Comparison of ENCODE assay signal across 28 cellular contexts in the genomic region with DNA sequence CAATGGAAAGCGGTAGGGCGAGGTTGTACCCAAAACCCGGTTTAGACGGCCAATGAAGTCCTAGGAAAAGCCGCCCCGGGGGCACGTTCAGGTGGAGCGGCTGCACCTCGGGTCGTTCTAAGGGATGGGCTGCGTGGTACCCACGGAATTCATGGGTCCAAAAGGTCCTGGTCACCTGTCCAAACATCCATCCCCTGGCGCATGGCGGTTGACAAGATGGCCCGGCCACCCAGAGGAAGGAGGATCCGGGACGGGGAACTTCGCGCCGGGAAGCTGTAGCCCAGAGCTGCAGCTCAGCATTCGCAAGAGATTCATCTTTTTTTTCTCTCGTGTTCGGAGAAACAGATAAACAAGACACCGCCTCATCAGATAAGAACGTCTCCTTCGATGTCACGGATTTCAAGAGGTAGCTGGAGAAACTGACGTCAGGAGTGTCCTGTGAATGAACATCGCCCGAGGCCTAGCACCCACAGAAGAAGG. TPM values are rescaled to one million over a fixed set of nuclear protein-coding genes. Genes with fewer than 3 reads are reported as not detected.
DNase-seq lines count a peak whose midpoint lies in the region; ATAC-seq and TF ChIP-seq lines count a peak whose summit lies in the region.
"Had no signal": no experiment of that assay in that cellular context is flagged by ENCODE, and none has a peak within 500 bp of the region (broad histone marks: within the 10 kb centered on the region; RNA-seq: fewer than 3 reads in every experiment).

No MANE protein-coding gene starts in this region.

- H3K27me3 ChIP-seq in H7 (ENCODE audit: control insufficient read depth, insufficient read depth, low read length) (peaks cover 53% of the 10 kb centered on the region; the same call in 1 of the 2 replicates), smooth muscle cell (ENCODE audit: low read depth) (no peaks in the 10 kb centered on the region)

- no peak for ATAC-seq in stimulated activated naive B cell treated with anti-CD40 and anti-IgM and Interleukin-4, amounts not matched to agents 10 μg/mL and 1 μg/mL and 100 μg/mL, for 72 hours (replicated peaks)
- ATAC-seq in GM19463 (IDR thresholded peaks at IDR 0.05; ENCODE audit: unreplicated experiment), result no peak
- ATAC-seq: activated CD8-positive, alpha-beta memory T cell treated with anti-CD3 and anti-CD28 coated beads, Interleukin-2, amount 10 ng/mL, durations not matched to agents 7 days and 5 days; HCT116; naive thymus-derived CD8-positive, alpha-beta T cell had no signal

- no peaks in the 10 kb centered on the region for H4K20me1 ChIP-seq in smooth muscle cell (ENCODE audit: low read depth)

- H3K4me3 Mint-ChIP-seq in stimulated activated naive B cell treated with anti-CD40 and anti-IgM and Interleukin-4, amounts not matched to agents 10 μg/mL and 1 μg/mL and 100 μg/mL, for 72 hours, result no peak overlapping the region
- no peak overlapping the region for H3K4me3 Mint-ChIP-seq in T-helper 2 cell treated with Interferon-gamma antibody and Interleukin-4, amounts not matched to agents 5 μg/mL and 100 μg/mL, for 36 hours
- H3K4me3 Mint-ChIP-seq: activated CD8-positive, alpha-beta memory T cell treated with anti-CD3 and anti-CD28 coated beads, Interleukin-2, amount 10 ng/mL, durations not matched to agents 7 days and 5 days; activated T-cell treated with anti-CD3 and anti-CD28 coated beads, Interleukin-2, amount 50 U/mL, for 72 hours; dendritic cell treated with granulocyte-macrophage colony-stimulating factor and Interleukin-4, amounts not matched to agents 40 ng/mL and 50 ng/mL, for 4 days; type B pancreatic cell had no signal

- no peak overlapping the region for H3K4me2 ChIP-seq in smooth muscle cell

- no peaks in the 10 kb centered on the region for H3K9me3 Mint-ChIP-seq in stimulated activated naive B cell treated with anti-CD40 and anti-IgM and Interleukin-4, amounts not matched to agents 10 μg/mL and 1 μg/mL and 100 μg/mL, for 72 hours
- H3K9me3 Mint-ChIP-seq in T-helper 2 cell treated with Interferon-gamma antibody and Interleukin-4, amounts not matched to agents 5 μg/mL and 100 μg/mL, for 36 hours, result no peaks in the 10 kb centered on the region
- H3K9me3 Mint-ChIP-seq: activated T-cell treated with anti-CD3 and anti-CD28 coated beads, Interleukin-2, amount 50 U/mL, for 72 hours; dendritic cell treated with granulocyte-macrophage colony-stimulating factor and Interleukin-4, amounts not matched to agents 40 ng/mL and 50 ng/mL, for 4 days; type B pancreatic cell had no signal

- peaks cover 17% of the 10 kb centered on the region for H3F3A ChIP-seq in smooth muscle cell (ENCODE audit: low read depth)

- no peak overlapping the region for H2AFZ ChIP-seq in smooth muscle cell (ENCODE audit: low read depth)

- H3K27ac ChIP-seq in coronary artery (no peak overlapping the region), smooth muscle cell (ENCODE audit: low read depth) (no peak overlapping the region)
- H3K27ac ChIP-seq: heart left ventricle, pancreas, SK-N-MC, VCaP had no signal

- peaks cover 86% of the 10 kb centered on the region for H3K79me2 ChIP-seq in smooth muscle cell (ENCODE audit: low read depth)

- TF ChIP-seq CTCF in coronary artery (IDR thresholded peaks at IDR 0.05), result no peak
- no peak for TF ChIP-seq CTCF in smooth muscle cell (IDR thresholded peaks at IDR 0.05; ENCODE audit: borderline replicate concordance, insufficient read depth, poor library complexity, severe bottlenecking)

- H3K9ac ChIP-seq in smooth muscle cell (ENCODE audit: low read depth), result no peak overlapping the region

- no peaks in the 10 kb centered on the region for H3K9me3 ChIP-seq in smooth muscle cell (replicated peaks; ENCODE audit: low read depth)
- H3K9me3 ChIP-seq: heart left ventricle, pancreas had no signal

- H3K4me1 Mint-ChIP-seq in stimulated activated naive B cell treated with anti-CD40 and anti-IgM and Interleukin-4, amounts not matched to agents 10 μg/mL and 1 μg/mL and 100 μg/mL, for 72 hours, result peaks cover 4 to 23% of the 10 kb centered on the region in 2 donors
- no peaks in the 10 kb centered on the region for H3K4me1 Mint-ChIP-seq in T-helper 2 cell treated with Interferon-gamma antibody and Interleukin-4, amounts not matched to agents 5 μg/mL and 100 μg/mL, for 36 hours (ENCODE audit: low read depth)

- H3K4me1 ChIP-seq in smooth muscle cell (ENCODE audit: low read depth), result peaks cover 35% of the 10 kb centered on the region

- peak; percentile 48 for DNase-seq in H7
- DNase-seq in coronary artery (ENCODE audit: low spot score), result no peak
- DNase-seq in iris pigment epithelial cell (ENCODE audit: low read depth), result peak; percentile 92
- DNase-seq in stimulated activated naive B cell treated with anti-CD40 and anti-IgM and Interleukin-4, amounts not matched to agents 10 μg/mL and 1 μg/mL and 100 μg/mL, for 72 hours, result no peak
- DNase-seq in NCI-H1436 (lab: John Stamatoyannopoulos, UW), result no peak
- DNase-seq in T-helper 2 cell treated with Interferon-gamma antibody and Interleukin-4, amounts not matched to agents 5 μg/mL and 100 μg/mL, for 36 hours (ENCODE audit: low spot score), result no peak
- no peak for DNase-seq in smooth muscle cell (lab: John Stamatoyannopoulos, UW; ENCODE audit: unreplicated experiment)
- DNase-seq: activated CD4-positive, alpha-beta T cell treated with anti-CD3 and anti-CD28 coated beads, Interleukin-2, amount 50 U/mL, for 1 hour; activated CD8-positive, alpha-beta memory T cell treated with anti-CD3 and anti-CD28 coated beads, Interleukin-2, amount 10 ng/mL, durations not matched to agents 7 days and 5 days; activated naive CD4-positive, alpha-beta T cell treated with anti-CD3 and anti-CD28 coated beads, Interleukin-2, amount 50 U/mL, for 16 hours; activated T-cell treated with anti-CD3 and anti-CD28 coated beads, Interleukin-2, amount 50 U/mL, for 72 hours; anterior cingulate cortex; CD4-positive, alpha-beta memory T cell; heart left ventricle; naive thymus-derived CD8-positive, alpha-beta T cell; NCI-H1694 treated with DMSO at 0.1 percent for 48 hours; NCI-H2227 treated with DMSO at 0.1 percent for 48 hours; NCI-H69; right cardiac atrium; RPMI8226 had no signal

- no peaks in the 10 kb centered on the region for H3K36me3 Mint-ChIP-seq in stimulated activated naive B cell treated with anti-CD40 and anti-IgM and Interleukin-4, amounts not matched to agents 10 μg/mL and 1 μg/mL and 100 μg/mL, for 72 hours
- no peaks in the 10 kb centered on the region for H3K36me3 Mint-ChIP-seq in T-helper 2 cell treated with Interferon-gamma antibody and Interleukin-4, amounts not matched to agents 5 μg/mL and 100 μg/mL, for 36 hours (ENCODE audit: low read depth)
- H3K36me3 Mint-ChIP-seq: CD4-positive, alpha-beta memory T cell; type B pancreatic cell had no signal

- H3K4me3 ChIP-seq in H7 (ENCODE audit: insufficient read depth, low read depth, low read length), result no peak overlapping the region
- peak overlapping the region; percentile 62 for H3K4me3 ChIP-seq in coronary artery
- no peak overlapping the region for H3K4me3 ChIP-seq in smooth muscle cell
- H3K4me3 ChIP-seq: pancreas, SK-N-MC had no signal

- WGBS in smooth muscle cell (ENCODE audit: low lambda C conversion rate), result 88% methylated on average over 30 of the region's 30 CpGs

- no peaks in the 10 kb centered on the region for H3K36me3 ChIP-seq in H7 (replicated peaks; ENCODE audit: control insufficient read depth, insufficient read depth, low read length)
- no peaks in the 10 kb centered on the region for H3K36me3 ChIP-seq in smooth muscle cell (ENCODE audit: low read depth)
- H3K36me3 ChIP-seq: heart left ventricle, pancreas had no signal

- H3K27ac Mint-ChIP-seq in stimulated activated naive B cell treated with anti-CD40 and anti-IgM and Interleukin-4, amounts not matched to agents 10 μg/mL and 1 μg/mL and 100 μg/mL, for 72 hours, result peak overlapping the region; percentile 20
- no peak overlapping the region for H3K27ac Mint-ChIP-seq in T-helper 2 cell treated with Interferon-gamma antibody and Interleukin-4, amounts not matched to agents 5 μg/mL and 100 μg/mL, for 36 hours
- H3K27ac Mint-ChIP-seq: activated CD8-positive, alpha-beta memory T cell treated with anti-CD3 and anti-CD28 coated beads, Interleukin-2, amount 10 ng/mL, durations not matched to agents 7 days and 5 days; activated T-cell treated with anti-CD3 and anti-CD28 coated beads, Interleukin-2, amount 50 U/mL, for 72 hours; dendritic cell treated with granulocyte-macrophage colony-stimulating factor and Interleukin-4, amounts not matched to agents 40 ng/mL and 50 ng/mL, for 4 days; type B pancreatic cell had no signal

- peaks cover 70 to 86% of the 10 kb centered on the region in 2 donors for H3K27me3 Mint-ChIP-seq in stimulated activated naive B cell treated with anti-CD40 and anti-IgM and Interleukin-4, amounts not matched to agents 10 μg/mL and 1 μg/mL and 100 μg/mL, for 72 hours
- H3K27me3 Mint-ChIP-seq in T-helper 2 cell treated with Interferon-gamma antibody and Interleukin-4, amounts not matched to agents 5 μg/mL and 100 μg/mL, for 36 hours (ENCODE audit: low read depth), result peaks cover 86% of the 10 kb centered on the region

RNA-seq across cellular contexts. Expression of a gene that starts 10.9 kb away (rescaled TPM):
- 87.1 and 92.3 TPM in 2 replicates for total RNA-seq in H7 (2014; rRNA removed; shearing (Covaris generic))
- 269 and 289 TPM in 2 replicates for total RNA-seq in smooth muscle cell
- polyA plus RNA-seq in smooth muscle cell, result 382 and 543 TPM in 2 replicates
- total RNA-seq: activated CD8-positive, alpha-beta memory T cell treated with anti-CD3 and anti-CD28 coated beads, Interleukin-2, amount 10 ng/mL, durations not matched to agents 7 days and 5 days; CD4-positive, alpha-beta memory T cell; HepG2; naive thymus-derived CD8-positive, alpha-beta T cell had no signal
- polyA plus RNA-seq: CD4-positive, alpha-beta memory T cell; HepG2; naive thymus-derived CD8-positive, alpha-beta T cell had no signal

Comparison
In these comparisons a context has a peak if more than half of its experiments do, and no peak if none do; other contexts are left out.
1. DNase-seq: peak in H7 (single experiment) and iris pigment epithelial cell (single experiment); none in coronary artery (single experiment), stimulated activated naive B cell treated with anti-CD40 and anti-IgM and Interleukin-4, amounts not matched to agents 10 μg/mL and 1 μg/mL and 100 μg/mL, for 72 hours (single experiment), NCI-H1436 (single experiment), T-helper 2 cell treated with Interferon-gamma antibody and Interleukin-4, amounts not matched to agents 5 μg/mL and 100 μg/mL, for 36 hours (single experiment) and smooth muscle cell (single experiment).